ENCODE assay signal across 17 cellular contexts in the genomic region with DNA sequence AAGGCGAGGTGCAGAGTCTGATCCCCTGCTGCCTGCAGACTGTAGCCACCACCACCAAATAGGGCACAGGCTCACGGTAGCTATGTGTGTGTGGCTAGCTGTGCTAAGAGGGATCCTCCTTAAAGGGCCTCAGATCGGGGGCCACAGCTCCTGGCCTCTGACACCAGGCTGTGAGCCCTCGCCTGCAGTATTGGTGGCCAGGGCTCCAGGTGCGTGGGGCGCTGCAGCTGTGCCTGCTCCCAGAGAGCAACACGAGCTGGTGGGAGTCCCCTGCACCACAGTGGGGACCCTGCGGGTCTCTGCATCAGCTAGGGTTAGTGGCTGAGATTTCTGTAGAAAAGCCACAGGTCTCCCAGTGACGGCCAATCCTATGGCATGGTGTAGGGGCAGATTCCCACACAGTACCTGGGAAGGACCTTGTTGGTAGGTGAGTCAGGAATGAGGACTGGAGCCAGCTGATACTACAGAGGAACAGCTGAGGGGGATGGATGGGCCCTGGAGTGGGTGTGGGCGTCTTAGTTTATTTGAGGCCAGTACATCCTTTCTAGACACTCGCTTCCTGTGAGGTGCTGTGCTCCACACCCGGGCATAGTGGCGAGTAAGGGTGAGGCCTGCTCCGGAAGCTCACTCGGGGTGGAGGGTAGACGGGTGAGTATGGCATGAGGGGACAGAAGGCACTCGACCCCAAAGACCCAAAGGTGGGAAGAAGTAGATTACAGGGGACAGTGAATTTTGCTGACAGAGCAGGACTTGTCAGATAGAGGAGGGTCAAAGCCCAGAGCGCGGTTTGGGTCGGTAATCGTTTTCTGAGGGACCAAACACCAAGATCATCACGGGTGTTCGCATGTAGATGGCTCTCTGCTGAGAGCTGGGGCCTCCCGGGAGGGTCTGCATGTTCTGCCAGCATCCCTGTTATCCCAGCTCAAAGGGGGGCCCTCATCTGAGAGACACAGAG.
"Had no signal": no experiment of that assay in that cellular context is flagged by ENCODE, and none has a peak within 500 bp of the region (broad histone marks: within the 10 kb centered on the region; RNA-seq: fewer than 3 reads in every experiment).

No MANE protein-coding gene starts in this region.

- ATAC-seq: activated CD4-positive, CD25-positive, alpha-beta regulatory T cell treated with anti-CD3 and anti-CD28 coated beads, Interleukin-2, amount 50 U/mL, for 24 hours; effector memory CD8-positive, alpha-beta T cell; lower lobe of right lung; psoas muscle; right cardiac atrium; stimulated activated memory B cell treated with anti-CD40 and anti-IgM and Interleukin-4, amounts not matched to agents 10 μg/mL and 1 μg/mL and 100 μg/mL, for 72 hours; T-cell had no signal

- H3K27ac Mint-ChIP-seq: activated naive CD4-positive, alpha-beta T cell treated with anti-CD3 and anti-CD28 coated beads, Interleukin-2, amount 50 U/mL, for 24 hours; effector memory CD8-positive, alpha-beta T cell; stimulated activated memory B cell treated with anti-CD40 and anti-IgM and Interleukin-4, amounts not matched to agents 10 μg/mL and 1 μg/mL and 100 μg/mL, for 72 hours had no signal

- H2AFZ ChIP-seq: hepatocyte had no signal

- H3K79me2 ChIP-seq: hepatocyte had no signal

- H3K27ac ChIP-seq: hepatocyte, lower lobe of right lung, psoas muscle, tibial artery had no signal

- H3K4me3 ChIP-seq: hepatocyte, lower lobe of right lung, psoas muscle, smooth muscle cell, tibial artery had no signal

- DNase-seq: activated gamma-delta T cell; dermis blood vessel endothelial cell; effector memory CD8-positive, alpha-beta T cell; lower lobe of right lung; midbrain; psoas muscle; SK-N-SH; stimulated activated CD4-positive, alpha-beta T cell treated with anti-CD3 and anti-CD28 coated beads, Interleukin-4, amount 100 ng/mL, for 24 hours; substantia nigra; T-cell; tibial artery had no signal

- H3K27me3 ChIP-seq: hepatocyte, tibial artery had no signal

- H3K4me1 ChIP-seq: psoas muscle, tibial artery had no signal

- H3K9me3 Mint-ChIP-seq: activated naive CD4-positive, alpha-beta T cell treated with anti-CD3 and anti-CD28 coated beads, Interleukin-2, amount 50 U/mL, for 24 hours; effector memory CD8-positive, alpha-beta T cell; stimulated activated memory B cell treated with anti-CD40 and anti-IgM and Interleukin-4, amounts not matched to agents 10 μg/mL and 1 μg/mL and 100 μg/mL, for 72 hours; T-cell had no signal

- H3K9ac ChIP-seq: SK-N-SH had no signal

- H3K27me3 Mint-ChIP-seq: activated naive CD4-positive, alpha-beta T cell treated with anti-CD3 and anti-CD28 coated beads, Interleukin-2, amount 50 U/mL, for 24 hours; effector memory CD8-positive, alpha-beta T cell; stimulated activated memory B cell treated with anti-CD40 and anti-IgM and Interleukin-4, amounts not matched to agents 10 μg/mL and 1 μg/mL and 100 μg/mL, for 72 hours; T-cell had no signal

- H3K4me2 ChIP-seq: hepatocyte, SK-N-SH, smooth muscle cell had no signal

- H3K4me3 Mint-ChIP-seq: activated naive CD4-positive, alpha-beta T cell treated with anti-CD3 and anti-CD28 coated beads, Interleukin-2, amount 50 U/mL, for 24 hours; effector memory CD8-positive, alpha-beta T cell; stimulated activated memory B cell treated with anti-CD40 and anti-IgM and Interleukin-4, amounts not matched to agents 10 μg/mL and 1 μg/mL and 100 μg/mL, for 72 hours; T-cell had no signal

- H3K9me3 ChIP-seq: lower lobe of right lung, psoas muscle, SK-N-SH, tibial artery had no signal
